Comparison of ENCODE assay signal across 20 cellular contexts in genomic region chr4:88569944-88570455, GRCh38.
"Had no signal": no experiment of that assay in that cellular context is flagged by ENCODE, and none has a peak within 500 bp of the region (broad histone marks: within the 10 kb centered on the region; RNA-seq: fewer than 3 reads in every experiment).

No MANE protein-coding gene starts in this region.

- H3K36me3 ChIP-seq: sigmoid colon, upper lobe of right lung had no signal

- H3K27me3 ChIP-seq: dorsolateral prefrontal cortex, sigmoid colon, upper lobe of right lung had no signal

- DNase-seq: activated CD4-positive, CD25-positive, alpha-beta regulatory T cell; activated effector memory CD4-positive, alpha-beta T cell treated with Interleukin-2 at 50 U/mL for 16 hours; amniotic stem cell; cerebellar nuclear complex; dorsolateral prefrontal cortex; head of caudate nucleus; psoas muscle; sigmoid colon; stimulated activated CD4-positive, alpha-beta T cell treated with anti-CD3 and anti-CD28 coated beads, Interleukin-12 subunit alpha, Interleukin-12 subunit beta, amount 100 ng/mL, for 4 hours; stimulated activated CD4-positive, alpha-beta T cell treated with anti-CD3 and anti-CD28 coated beads, Interleukin-2, amount 100 ng/mL, for 48 hours; stimulated activated naive CD8-positive, alpha-beta T cell treated with anti-CD3 and anti-CD28 coated beads, Interleukin-15, Interleukin-2, amounts not matched to agents 100 U/mL and 50 U/mL, for 24 hours; T-helper 2 cell; upper lobe of right lung had no signal

- FAIRE-seq: endometrium, islet of Langerhans, TTC549 had no signal

- H3K27ac ChIP-seq: dorsolateral prefrontal cortex, psoas muscle, sigmoid colon, upper lobe of right lung had no signal

- ATAC-seq: activated naive CD4-positive, alpha-beta T cell treated with anti-CD3 and anti-CD28 coated beads, Interleukin-2, amount 50 U/mL, for 72 hours; esophagus mucosa; left lobe of liver; psoas muscle; stimulated activated naive CD8-positive, alpha-beta T cell treated with anti-CD3 and anti-CD28 coated beads, Interleukin-15, Interleukin-2, amounts not matched to agents 100 U/mL and 50 U/mL, for 24 hours; upper lobe of right lung had no signal

- H3K9me3 ChIP-seq: psoas muscle, sigmoid colon, upper lobe of right lung had no signal

- H3K4me1 ChIP-seq: upper lobe of right lung had no signal

- H3K27ac Mint-ChIP-seq: activated naive CD4-positive, alpha-beta T cell treated with anti-CD3 and anti-CD28 coated beads, Interleukin-2, amount 50 U/mL, for 72 hours; nephron had no signal

- H3K4me3 Mint-ChIP-seq: nephron had no signal

- H3K9me3 Mint-ChIP-seq: nephron had no signal

- H3K4me3 ChIP-seq: dorsolateral prefrontal cortex, psoas muscle, sigmoid colon, upper lobe of right lung had no signal
